Comparison of ENCODE assay signal across 9 cellular contexts in the genomic region with DNA sequence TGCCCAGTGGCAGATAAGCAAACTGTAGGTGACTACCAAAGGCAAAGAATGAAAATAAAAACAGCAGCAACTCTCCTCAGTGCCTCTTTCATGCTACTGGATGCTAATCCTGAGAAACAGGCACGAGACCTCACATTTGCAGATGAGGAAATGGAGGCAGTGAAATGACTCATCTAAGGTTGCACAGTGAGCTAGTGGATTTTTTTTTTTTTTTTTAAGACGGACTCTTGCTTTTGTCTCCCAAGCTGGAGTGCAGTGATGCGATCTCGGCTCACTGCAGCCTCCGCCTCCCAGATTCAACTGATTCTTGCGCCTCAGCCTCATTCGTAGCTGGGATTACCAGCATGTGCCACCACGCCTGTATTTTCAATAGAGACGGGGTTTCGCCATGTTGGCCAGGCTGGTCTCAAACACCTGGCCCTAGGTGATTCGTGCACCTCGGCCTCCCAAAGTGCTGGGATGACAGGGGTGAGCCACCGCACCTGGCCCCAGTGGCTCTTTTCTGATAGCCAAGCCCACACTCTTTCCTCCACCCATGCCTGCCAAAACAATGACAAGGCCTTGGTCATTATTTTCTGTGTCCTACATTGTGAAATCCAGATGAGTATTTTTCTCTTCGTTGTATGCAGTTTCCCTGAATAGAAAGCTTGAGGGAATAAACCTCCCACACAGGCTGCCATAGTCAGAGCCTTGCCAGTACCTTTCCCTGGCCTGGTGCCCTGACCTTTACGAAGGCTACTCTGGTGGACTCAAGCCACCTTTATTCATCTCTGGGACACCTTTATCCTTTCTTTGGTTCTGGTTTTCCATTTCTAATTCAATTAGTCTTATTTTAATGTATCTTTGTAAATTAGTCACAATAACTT. TPM values are rescaled to one million over a fixed set of nuclear protein-coding genes. Genes with fewer than 3 reads are reported as not detected.
DNase-seq lines count a peak whose midpoint lies in the region; ATAC-seq and TF ChIP-seq lines count a peak whose summit lies in the region.
"Had no signal": no experiment of that assay in that cellular context is flagged by ENCODE, and none has a peak within 500 bp of the region (broad histone marks: within the 10 kb centered on the region; RNA-seq: fewer than 3 reads in every experiment).

No MANE protein-coding gene starts in this region.

- TF ChIP-seq POLR2A in testis (IDR thresholded peaks at IDR 0.05), result no peak

- no peaks in the 10 kb centered on the region for H3K9me3 ChIP-seq in testis

- peaks cover 10% of the 10 kb centered on the region for H3K4me1 ChIP-seq in testis

- intact Hi-C loops in testis (cut with DNase I; ENCODE audit: low total_unique reads), result no loop called here

- H3K27ac ChIP-seq in testis, result no peak overlapping the region
- H3K27ac ChIP-seq: SK-N-MC had no signal

- DNase-seq in GM12865 (ENCODE audit: low read depth) (peak; percentile 91), cardiac fibroblast (ENCODE audit: low read depth in 2 of 2) (peak; percentile 46 to 76), NCI-H226 (no peak), NCI-H2196 (lab: John Stamatoyannopoulos, UW; ENCODE audit: unreplicated experiment) (no peak), testis (no peak), SHP77 (lab: John Stamatoyannopoulos, UW) (no peak)

- no peaks in the 10 kb centered on the region for H3K36me3 ChIP-seq in testis (ENCODE audit: low read depth, missing control alignments)

- no peak overlapping the region; the same call in 1 of the 2 replicates for H3K4me3 ChIP-seq in GM12865 (ENCODE audit: low read depth, low read length)
- H3K4me3 ChIP-seq in cardiac fibroblast (replicated peaks in 1 of 2; ENCODE audit: low read depth in 2 of 2, low read length in 2 of 2), result no peak overlapping the region
- no peak overlapping the region for H3K4me3 ChIP-seq in testis
- H3K4me3 ChIP-seq: SK-N-MC had no signal

- no peak for TF ChIP-seq CTCF in GM12865 (IDR thresholded peaks at IDR 0.05; ENCODE audit: insufficient read depth, low read depth, low read length, missing control alignments)
- TF ChIP-seq CTCF in cardiac fibroblast (IDR thresholded peaks at IDR 0.05; ENCODE audit: low read depth, low read length), result no peak
- no peak for TF ChIP-seq CTCF in testis (IDR thresholded peaks at IDR 0.05)

- ATAC-seq in GM19452 (IDR thresholded peaks at IDR 0.05; ENCODE audit: unreplicated experiment) (peak; percentile 72), HG03159 (IDR thresholded peaks at IDR 0.05; ENCODE audit: unreplicated experiment) (peak; percentile 82)

- no peaks in the 10 kb centered on the region for H3K27me3 ChIP-seq in testis

- WGBS in testis, 2 donors, result 88 to 92% methylated on average over 15 of the region's 15 CpGs

RNA-seq across cellular contexts. Expression of a gene that starts 19.3 kb away (rescaled TPM):
- 1 to 10 TPM; 6.8 to 8.9 TPM for total RNA-seq in testis
- polyA plus RNA-seq in testis (ENCODE audit: insufficient read depth, low read depth, low replicate concordance), result 7.3 TPM

Comparison
In these comparisons a context has a peak if more than half of its experiments do, and no peak if none do; other contexts are left out.
1. DNase-seq: peak in GM12865 (single experiment) and cardiac fibroblast (2 of 2); none in NCI-H226 (single experiment), NCI-H2196 (single experiment), testis (single experiment) and SHP77 (0 of 2).